13 cellular contexts compared by ENCODE assay signal in the genomic region with DNA sequence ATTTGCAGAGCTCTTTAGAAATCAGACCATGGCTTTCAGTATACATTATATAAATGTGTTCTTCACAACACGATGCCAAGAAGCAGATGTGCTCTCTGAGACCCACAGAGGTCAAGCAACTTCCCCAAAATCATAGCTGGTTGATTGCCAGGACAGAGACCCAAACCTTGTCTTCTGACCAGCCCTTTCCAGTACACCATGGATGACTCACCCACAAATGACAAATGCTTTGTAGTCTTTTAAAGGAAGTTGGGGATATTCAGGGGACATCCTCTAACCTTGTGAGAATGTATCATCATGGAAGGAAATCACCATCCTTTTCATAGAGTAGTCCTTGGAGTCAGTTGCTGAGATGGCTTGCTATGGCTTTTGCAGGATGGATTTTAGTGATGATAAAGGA. TPM values are rescaled to one million over a fixed set of nuclear protein-coding genes. Genes with fewer than 3 reads are reported as not detected.
A peak's percentile ranks its signal among the peaks of the same experiment; 100 is the strongest.
DNase-seq lines count a peak whose midpoint lies in the region; TF ChIP-seq lines count a peak whose summit lies in the region.
"Had no signal": no experiment of that assay in that cellular context is flagged by ENCODE, and none has a peak within 500 bp of the region (broad histone marks: within the 10 kb centered on the region; RNA-seq: fewer than 3 reads in every experiment).

No MANE protein-coding gene starts in this region.

- H3K4me3 ChIP-seq in thyroid gland (replicated peaks in 1 of 3): no peak overlapping the region

- H3K9me3 ChIP-seq in thyroid gland: no peaks in the 10 kb centered on the region

- intact Hi-C loops in thyroid gland (cut with DNase I): no loop called here

- 47 to 79% methylated on average over 1 of the region's 1 CpG for WGBS in thyroid gland, 2 donors

- TF ChIP-seq CTCF in nephron progenitor cell (IDR thresholded peaks at IDR 0.05): no peak
- TF ChIP-seq CTCF in thyroid gland (IDR thresholded peaks at IDR 0.05): no peak

- H3K27ac ChIP-seq in epithelial cell of prostate: peak overlapping the region; percentile 93
- H3K27ac ChIP-seq in thyroid gland: peak overlapping the region in 1 of 3 donors; percentile 21
- H3K27ac ChIP-seq: parathyroid adenoma had no signal

- peaks cover 29 to 56% of the 10 kb centered on the region in 2 donors for H3K4me1 ChIP-seq in thyroid gland

- H3K27me3 Mint-ChIP-seq in nephron progenitor cell (ENCODE audit: low read depth, poor library complexity): no peaks in the 10 kb centered on the region
- H3K27me3 Mint-ChIP-seq: activated T-cell treated with anti-CD3 and anti-CD28 coated beads, Interleukin-2, amount 50 U/mL, for 24 hours had no signal

- H3K27me3 ChIP-seq in thyroid gland: no peaks in the 10 kb centered on the region

- H3K9me3 Mint-ChIP-seq in nephron progenitor cell: peaks cover under 1% of the 10 kb centered on the region
- H3K9me3 Mint-ChIP-seq: activated T-cell treated with anti-CD3 and anti-CD28 coated beads, Interleukin-2, amount 50 U/mL, for 24 hours; T-helper 1 cell treated with Interleukin-12 subunit alpha and Interleukin-12 subunit beta and Interleukin-4 antibody, amounts not matched to agents 30 μg/mL and 1 μg/mL, for 36 hours had no signal

- H3K4me1 Mint-ChIP-seq in nephron progenitor cell: peaks cover 81% of the 10 kb centered on the region

- TF ChIP-seq POLR2A in thyroid gland (IDR thresholded peaks at IDR 0.05): no peak

- peak overlapping the region; percentile 99 for H3K27ac Mint-ChIP-seq in nephron progenitor cell
- H3K27ac Mint-ChIP-seq: activated T-cell treated with anti-CD3 and anti-CD28 coated beads, Interleukin-2, amount 50 U/mL, for 24 hours; T-helper 1 cell treated with Interleukin-12 subunit alpha and Interleukin-12 subunit beta and Interleukin-4 antibody, amounts not matched to agents 30 μg/mL and 1 μg/mL, for 36 hours had no signal

- H3K4me3 Mint-ChIP-seq in nephron progenitor cell: no peak overlapping the region
- H3K4me3 Mint-ChIP-seq: activated T-cell treated with anti-CD3 and anti-CD28 coated beads, Interleukin-2, amount 50 U/mL, for 24 hours; T-helper 1 cell treated with Interleukin-12 subunit alpha and Interleukin-12 subunit beta and Interleukin-4 antibody, amounts not matched to agents 30 μg/mL and 1 μg/mL, for 36 hours had no signal

- no peaks in the 10 kb centered on the region for H3K36me3 ChIP-seq in thyroid gland

- in situ Hi-C loops in Caki2 (cut with HindIII; ENCODE audit: low pct_unique_long_range_greater_than_20kb, low sequenced_read_pairs): no loop called here

- DNase-seq in Caki2 (ENCODE audit: low read depth) (peak; percentile 75), OCI-M1 (lab: John Stamatoyannopoulos, UW) (peak; percentile 73), epithelial cell of prostate (ENCODE audit: low read depth, low spot score) (no peak), nephron progenitor cell (no peak), activated gamma-delta T cell treated with Interleukin-2 at 50 U/mL for 16 hours (no peak), SKM-1 (lab: John Stamatoyannopoulos, UW; ENCODE audit: unreplicated experiment) (no peak), NCI-H82 treated with DMSO at 0.1 percent for 48 hours (lab: John Stamatoyannopoulos, UW; ENCODE audit: unreplicated experiment) (no peak), thyroid gland (no peak)
- DNase-seq: activated T-cell treated with anti-CD3 and anti-CD28 coated beads, Interleukin-2, amount 50 U/mL, for 24 hours; NCI-H2029 treated with DMSO at 0.1 percent for 48 hours; stimulated activated CD8-positive, alpha-beta memory T cell treated with anti-CD3 and anti-CD28 coated beads, Interleukin-4, amount 100 ng/mL, for 48 hours had no signal

- H3K36me3 Mint-ChIP-seq in nephron progenitor cell (ENCODE audit: low read depth): peaks cover 77% of the 10 kb centered on the region

RNA-seq across cellular contexts. Expression of a gene that starts 30.1 kb away (rescaled TPM):
- total RNA-seq in Caki2 (2014; rRNA removed; shearing (Covaris generic); ENCODE audit: low replicate concordance): 3.9 and 7.1 TPM in 2 replicates
- 10 to 100 TPM; 33.3 to 60.4 (median 46.3) TPM for total RNA-seq in thyroid gland

Comparison
In these comparisons a context has a peak if more than half of its experiments do, and no peak if none do; other contexts are left out.
1. DNase-seq: peak in Caki2 (single experiment) and OCI-M1 (single experiment); none in epithelial cell of prostate (single experiment), nephron progenitor cell (single experiment), activated gamma-delta T cell treated with Interleukin-2 at 50 U/mL for 16 hours (single experiment), SKM-1 (single experiment), NCI-H82 treated with DMSO at 0.1 percent for 48 hours (single experiment) and thyroid gland (0 of 2).